ENCODE assay signal across 17 cellular contexts in the genomic region with DNA sequence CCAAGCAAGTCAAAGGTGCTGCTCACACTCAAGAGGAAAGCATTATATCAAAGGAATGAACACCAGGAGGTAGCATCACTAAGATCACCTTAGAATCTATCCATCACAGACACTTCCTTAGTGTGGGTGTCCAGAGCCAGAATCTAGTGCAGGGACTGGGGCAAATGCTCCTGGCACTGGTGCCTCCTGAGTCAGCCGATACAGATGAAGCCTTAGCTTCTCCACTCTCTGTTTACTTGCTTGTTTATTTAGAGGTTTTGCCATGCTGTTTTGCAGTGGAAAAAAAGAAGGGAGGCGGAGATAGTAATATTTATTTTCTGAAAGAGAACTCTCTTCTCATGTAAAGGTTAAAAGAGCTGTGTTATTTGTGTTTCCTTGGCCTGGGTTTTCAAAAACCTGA.
A peak's percentile ranks its signal among the peaks of the same experiment; 100 is the strongest.
DNase-seq lines count a peak whose midpoint lies in the region; ATAC-seq, FAIRE-seq and TF ChIP-seq lines count a peak whose summit lies in the region.
"Had no signal": no experiment of that assay in that cellular context is flagged by ENCODE, and none has a peak within 500 bp of the region (broad histone marks: within the 10 kb centered on the region; RNA-seq: fewer than 3 reads in every experiment).

No MANE protein-coding gene starts in this region.

- H3K9me3 ChIP-seq in H1 (ENCODE audit: insufficient read depth in 2 of 2, low read depth in 1 of 2, low read length in 1 of 2) (no peaks in the 10 kb centered on the region), mesenchymal stem cell (ENCODE audit: control insufficient read depth, low read length) (peaks cover 10% of the 10 kb centered on the region)

- H2BK5ac ChIP-seq in H1 (ENCODE audit: low read depth, low read length) (no peak overlapping the region), mesenchymal stem cell (ENCODE audit: low read depth, low read length, poor library complexity, severe bottlenecking) (no peak overlapping the region)

- intact Hi-C loops in activated CD8-positive, alpha-beta T cell treated with anti-CD3 and anti-CD28 coated beads for 36 hours (cut with micrococcal nuclease): no loop called here
- intact Hi-C loops in posterior cingulate gyrus (cut with DNase I): loop anchor here (2.0 to 10.0 kb wide), 2 partner anchors 62 to 440 kb away; a partner anchor contains a TSS

- H3K27me3 ChIP-seq in H1 (replicated peaks in 1 of 4; ENCODE audit: control insufficient read depth in 3 of 4, extremely low read depth in 1 of 4, insufficient read depth in 3 of 4, low read length in 3 of 4) (no peaks in the 10 kb centered on the region), mesenchymal stem cell (ENCODE audit: control insufficient read depth in 1 of 2, insufficient read depth in 1 of 2, low read length in 2 of 2) (no peaks in the 10 kb centered on the region)
- H3K27me3 ChIP-seq: SJCRH30 had no signal

- peak overlapping the region in 4 of 5 experiments; percentile 4 to 35 (median 14) for H3K4me3 Mint-ChIP-seq in brain
- peak overlapping the region; percentile 41 for H3K4me3 Mint-ChIP-seq in neural crest cell
- H3K4me3 Mint-ChIP-seq in activated CD8-positive, alpha-beta T cell treated with anti-CD3 and anti-CD28 coated beads for 36 hours: no peak overlapping the region
- H3K4me3 Mint-ChIP-seq: H9 had no signal

- H3K14ac ChIP-seq in H1 (ENCODE audit: insufficient read length) (no peak overlapping the region), mesenchymal stem cell (ENCODE audit: low read length in 2 of 2) (no peak overlapping the region)

- DNase-seq in H1 (ENCODE audit: low read depth in 1 of 2, low spot score in 2 of 2): no peak
- no peak for DNase-seq in neural crest cell (ENCODE audit: low read depth, low spot score)
- no peak for DNase-seq in activated CD8-positive, alpha-beta T cell treated with anti-CD3 and anti-CD28 coated beads for 36 hours
- DNase-seq in mesenchymal stem cell: no peak
- DNase-seq in posterior cingulate gyrus: no peak
- DNase-seq: ACHN, H9, NCI-H1436 treated with DMSO at 0.1 percent for 48 hours, NCI-H2029, NCI-H2171 had no signal

- POLR2A ChIA-PET in H1 (lab: Charles Lee; ENCODE audit: partially characterized antibody): no interaction called here
- POLR2A ChIA-PET in activated CD8-positive, alpha-beta T cell treated with anti-CD3 and anti-CD28 coated beads for 36 hours (lab: Charles Lee): no interaction called here

- H3K79me1 ChIP-seq in H1 (ENCODE audit: low read depth, low read length): no peaks in the 10 kb centered on the region
- H3K79me1 ChIP-seq in mesenchymal stem cell (replicated peaks; ENCODE audit: low read length, poor library complexity, severe bottlenecking): no peaks in the 10 kb centered on the region

- H2BK12ac ChIP-seq in H1 (ENCODE audit: low read depth, low read length) (no peak overlapping the region), mesenchymal stem cell (ENCODE audit: low read length in 2 of 2) (no peak overlapping the region)

- H3K23me2 ChIP-seq in H1 (ENCODE audit: low read depth, low read length): no peaks in the 10 kb centered on the region

- no peak overlapping the region for H3K4me2 ChIP-seq in H1 (ENCODE audit: insufficient read depth in 1 of 2, low read depth in 2 of 2, low read length in 2 of 2)
- no peak overlapping the region for H3K4me2 ChIP-seq in mesenchymal stem cell (ENCODE audit: low read length, poor library complexity, severe bottlenecking)
- H3K4me2 ChIP-seq: KMS-11 had no signal

- H3K79me2 ChIP-seq in H1 (ENCODE audit: control insufficient read depth in 1 of 2, insufficient read depth in 2 of 2, low read length in 2 of 2): no peaks in the 10 kb centered on the region

- no peak overlapping the region for H3K23ac ChIP-seq in H1 (ENCODE audit: insufficient read length)
- no peak overlapping the region for H3K23ac ChIP-seq in mesenchymal stem cell (ENCODE audit: low read length in 2 of 2)

- no peak for TF ChIP-seq POLR2A in H1 (IDR thresholded peaks at IDR 0.05; ENCODE audit: control extremely low read depth in 1 of 2, low read depth in 2 of 2, low read length in 2 of 2)

- H3K9me3 Mint-ChIP-seq in brain (peaks cover 13 to 32% (median 15%) of the 10 kb centered on the region in 5 experiments), neural crest cell (peaks cover 7% of the 10 kb centered on the region)
- H3K9me3 Mint-ChIP-seq in activated CD8-positive, alpha-beta T cell treated with anti-CD3 and anti-CD28 coated beads for 36 hours: peaks cover under 1% of the 10 kb centered on the region

- H4K91ac ChIP-seq in H1 (replicated peaks; ENCODE audit: insufficient read length, low read length): no peak overlapping the region
- H4K91ac ChIP-seq in mesenchymal stem cell (ENCODE audit: low read length): no peak overlapping the region

- H2BK20ac ChIP-seq in H1 (ENCODE audit: low read length): 0 out of 2 replicates have a peak overlapping the region, but pooled peaks have one; percentile 27

- no peak overlapping the region for H3K4ac ChIP-seq in H1 (replicated peaks; ENCODE audit: insufficient read length, low read depth, low read length)
- H3K4ac ChIP-seq in mesenchymal stem cell (ENCODE audit: low read depth in 1 of 2, low read length in 2 of 2): no peak overlapping the region

- H3K4me1 ChIP-seq in H1 (replicated peaks in 1 of 4; ENCODE audit: control insufficient read depth in 3 of 4, insufficient read depth in 4 of 4, low read length in 3 of 4): peaks cover 0 to 7% (median 2%) of the 10 kb centered on the region in 4 experiments; a peak in 2 of 7 replicates
- no peaks in the 10 kb centered on the region for H3K4me1 ChIP-seq in mesenchymal stem cell (ENCODE audit: control insufficient read depth, insufficient read depth, low read depth, low read length)
- H3K4me1 ChIP-seq: SJCRH30 had no signal

- H2AFZ ChIP-seq in H1 (ENCODE audit: low read length) (no peak overlapping the region), mesenchymal stem cell (ENCODE audit: low read depth, low read length) (no peak overlapping the region)

- FAIRE-seq in H1 (lab: Jason Lieb, UNC): no peak
- FAIRE-seq: G401.6 had no signal

- H3K36me3 Mint-ChIP-seq in brain: no peaks in the 10 kb centered on the region
- peaks cover 7% of the 10 kb centered on the region for H3K36me3 Mint-ChIP-seq in neural crest cell (ENCODE audit: low read depth)
- no peaks in the 10 kb centered on the region for H3K36me3 Mint-ChIP-seq in activated CD8-positive, alpha-beta T cell treated with anti-CD3 and anti-CD28 coated beads for 36 hours (ENCODE audit: low read depth)

- no peak for TF ChIP-seq CTCF in brain (conservative IDR thresholded peaks at IDR 0.05)
- TF ChIP-seq CTCF in H1 (IDR thresholded peaks at IDR 0.05; ENCODE audit: control extremely low read depth in 1 of 3, insufficient read depth in 1 of 3, low read depth in 1 of 3, low read length in 3 of 3): no peak
- TF ChIP-seq CTCF in neural crest cell (conservative IDR thresholded peaks at IDR 0.05): no peak
- TF ChIP-seq CTCF in activated CD8-positive, alpha-beta T cell treated with anti-CD3 and anti-CD28 coated beads for 36 hours (IDR thresholded peaks at IDR 0.05): no peak

- no peak overlapping the region for H2AK5ac ChIP-seq in H1 (ENCODE audit: low read depth, low read length)
- H2AK5ac ChIP-seq in mesenchymal stem cell (ENCODE audit: low read length, severe bottlenecking): no peak overlapping the region

- H3K4me3 ChIP-seq in H1 (ENCODE audit: extremely low read depth in 1 of 4, insufficient read depth in 2 of 4, low read depth in 3 of 4, low read length in 4 of 4) (no peak overlapping the region), mesenchymal stem cell (ENCODE audit: insufficient read depth in 1 of 2, low read depth in 1 of 2, low read length in 2 of 2) (no peak overlapping the region)
- H3K4me3 ChIP-seq: SJCRH30 had no signal

- no peak for TF ChIP-seq RAD21 in H1 (IDR thresholded peaks at IDR 0.05 in 1 of 2, conservative IDR thresholded peaks at IDR 0.05 in 1 of 2; ENCODE audit: low read depth in 2 of 2, low read length in 2 of 2)

- no peak overlapping the region for H4K5ac ChIP-seq in H1 (ENCODE audit: insufficient read length, low read depth, low read length)

- no peak overlapping the region for H3K9ac ChIP-seq in H1 (replicated peaks in 1 of 4; ENCODE audit: extremely low read depth in 1 of 4, low read depth in 3 of 4, low read length in 3 of 4)
- no peak overlapping the region for H3K9ac ChIP-seq in mesenchymal stem cell (ENCODE audit: low read length)
- H3K9ac ChIP-seq: KMS-11 had no signal

- whole genome bisulfite sequencing in H1 (ENCODE audit: extremely low coverage in 1 of 2, insufficient coverage in 1 of 2, insufficient read length in 1 of 2, insufficient replicate concordance in 2 of 2, low coverage in 1 of 2, low lambda C conversion rate in 2 of 2, missing lambda C conversion rate in 1 of 2), 2 experiments: 85% methylated on average over 2 of the region's 2 CpGs; no CpG with 5 or more reads in 1 of the 2 experiments
- WGBS in mesenchymal stem cell: 100% methylated on average over 1 of the region's 2 CpGs

- CTCF ChIA-PET in H1 (lab: Charles Lee; ENCODE audit: partially characterized antibody): interaction anchor here (0.6 to 1.2 kb wide), 3 partner anchors 13 to 453 kb away, joined by 3 read pairs; no protein-coding TSS in a partner anchor
- CTCF ChIA-PET in activated CD8-positive, alpha-beta T cell treated with anti-CD3 and anti-CD28 coated beads for 36 hours (lab: Charles Lee): no interaction called here

- no peak overlapping the region for H2BK15ac ChIP-seq in H1 (ENCODE audit: low read length)
- H2BK15ac ChIP-seq in mesenchymal stem cell (ENCODE audit: low read depth, poor library complexity, severe bottlenecking): no peak overlapping the region

- H3K18ac ChIP-seq in H1 (ENCODE audit: extremely low read depth, low read length) (no peak overlapping the region), mesenchymal stem cell (ENCODE audit: low read depth in 1 of 2, low read length in 2 of 2) (no peak overlapping the region)

- no peak overlapping the region for H4K8ac ChIP-seq in H1 (ENCODE audit: extremely low read depth, insufficient read depth, low read length)
- H4K8ac ChIP-seq in mesenchymal stem cell (ENCODE audit: low read length): no peak overlapping the region

- H2BK120ac ChIP-seq in H1 (replicated peaks; ENCODE audit: low read depth, low read length) (no peak overlapping the region), mesenchymal stem cell (ENCODE audit: low read depth, low read length) (no peak overlapping the region)

- H3K4me1 Mint-ChIP-seq in brain: peaks cover 35% of the 10 kb centered on the region
- H3K4me1 Mint-ChIP-seq in neural crest cell: peaks cover 26% of the 10 kb centered on the region
- no peaks in the 10 kb centered on the region for H3K4me1 Mint-ChIP-seq in activated CD8-positive, alpha-beta T cell treated with anti-CD3 and anti-CD28 coated beads for 36 hours (ENCODE audit: low read depth)

- peaks cover 5% of the 10 kb centered on the region for H3K27me3 Mint-ChIP-seq in brain
- no peaks in the 10 kb centered on the region for H3K27me3 Mint-ChIP-seq in neural crest cell (ENCODE audit: low read depth)
- H3K27me3 Mint-ChIP-seq in activated CD8-positive, alpha-beta T cell treated with anti-CD3 and anti-CD28 coated beads for 36 hours: peaks cover 4% of the 10 kb centered on the region

- H3K27ac Mint-ChIP-seq in brain (peak overlapping the region; percentile 74 to 95 (median 94)), neural crest cell (ENCODE audit: unreplicated experiment) (peak overlapping the region; percentile 93)
- no peak overlapping the region for H3K27ac Mint-ChIP-seq in activated CD8-positive, alpha-beta T cell treated with anti-CD3 and anti-CD28 coated beads for 36 hours

- TF ChIP-seq EP300 in H1 (IDR thresholded peaks at IDR 0.05; ENCODE audit: borderline replicate concordance in 1 of 2, low read depth in 2 of 2, low read length in 2 of 2): no peak

- H4K20me1 ChIP-seq in H1 (replicated peaks in 1 of 2; ENCODE audit: control insufficient read depth in 1 of 2, insufficient read depth in 2 of 2, low read length in 2 of 2): no peaks in the 10 kb centered on the region

- no peak overlapping the region for H3K27ac ChIP-seq in H1 (ENCODE audit: low read depth, low read length)
- H3K27ac ChIP-seq in temporal lobe (ENCODE audit: low read depth, low read length): peak overlapping the region; percentile 77
- H3K27ac ChIP-seq in mesenchymal stem cell (ENCODE audit: low read length, poor library complexity, severe bottlenecking): no peak overlapping the region
- H3K27ac ChIP-seq: C4-2B, KMS-11, SJCRH30 had no signal

- H3K36me3 ChIP-seq in H1 (ENCODE audit: control insufficient read depth in 2 of 4, insufficient read depth in 4 of 4, low read length in 3 of 4) (no peaks in the 10 kb centered on the region; a peak in 1 of 8 replicates), mesenchymal stem cell (ENCODE audit: control insufficient read depth in 1 of 2, insufficient read depth in 2 of 2, low read depth in 1 of 2, low read length in 2 of 2) (no peaks in the 10 kb centered on the region)
- H3K36me3 ChIP-seq: SJCRH30 had no signal

- no peak overlapping the region for H3K56ac ChIP-seq in H1 (replicated peaks; ENCODE audit: insufficient read length, low read depth, low read length)

- ATAC-seq in activated CD8-positive, alpha-beta T cell treated with anti-CD3 and anti-CD28 coated beads for 36 hours: no peak
- ATAC-seq: Panc1 had no signal
